ENCODE assay signal across 3 cellular contexts in genomic region chr20:23244916-23245552, GRCh38.
TF ChIP-seq lines count a peak whose summit lies in the region.

No MANE protein-coding gene starts in this region.

TF ChIP-seq in SK-N-SH treated with all-trans-retinoic acid at 6 μM for 48 hours, 23 proteins besides CTCF, POLR2A, EP300 and RAD21 (continued from another document):
- TF ChIP-seq TSHZ2 (CRISPR knock-in tag; IDR thresholded peaks at IDR 0.05) = no peak

TF ChIP-seq in SK-N-SH, 30 proteins besides CTCF, POLR2A, EP300 and RAD21 (continued from another document):
- TF ChIP-seq POLR2AphosphoS5 (IDR thresholded peaks at IDR 0.05; ENCODE audit: low read depth, low read length) (no peak), ELF1 (IDR thresholded peaks at IDR 0.05) (no peak), CHD2 (IDR thresholded peaks at IDR 0.05; ENCODE audit: low read length, partially characterized antibody) (no peak), FOXJ3 (CRISPR knock-in tag; IDR thresholded peaks at IDR 0.05) (no peak), TEAD4 (IDR thresholded peaks at IDR 0.05; ENCODE audit: borderline replicate concordance, insufficient read depth) (no peak), SIN3A (IDR thresholded peaks at IDR 0.05; ENCODE audit: borderline replicate concordance, low read depth, low read length) (no peak), TAF1 (IDR thresholded peaks at IDR 0.05; ENCODE audit: borderline replicate concordance, low read depth, low read length) (no peak), EZH2phosphoT487 (IDR thresholded peaks at IDR 0.05; ENCODE audit: borderline replicate concordance, low read depth) (no peak), RXRA (IDR thresholded peaks at IDR 0.05; ENCODE audit: borderline replicate concordance, low read depth) (no peak)

TF ChIP-seq in HepG2, 621 proteins besides CTCF, POLR2A, EP300 and RAD21 (continued from another document):
- TF ChIP-seq, protein P1, sequence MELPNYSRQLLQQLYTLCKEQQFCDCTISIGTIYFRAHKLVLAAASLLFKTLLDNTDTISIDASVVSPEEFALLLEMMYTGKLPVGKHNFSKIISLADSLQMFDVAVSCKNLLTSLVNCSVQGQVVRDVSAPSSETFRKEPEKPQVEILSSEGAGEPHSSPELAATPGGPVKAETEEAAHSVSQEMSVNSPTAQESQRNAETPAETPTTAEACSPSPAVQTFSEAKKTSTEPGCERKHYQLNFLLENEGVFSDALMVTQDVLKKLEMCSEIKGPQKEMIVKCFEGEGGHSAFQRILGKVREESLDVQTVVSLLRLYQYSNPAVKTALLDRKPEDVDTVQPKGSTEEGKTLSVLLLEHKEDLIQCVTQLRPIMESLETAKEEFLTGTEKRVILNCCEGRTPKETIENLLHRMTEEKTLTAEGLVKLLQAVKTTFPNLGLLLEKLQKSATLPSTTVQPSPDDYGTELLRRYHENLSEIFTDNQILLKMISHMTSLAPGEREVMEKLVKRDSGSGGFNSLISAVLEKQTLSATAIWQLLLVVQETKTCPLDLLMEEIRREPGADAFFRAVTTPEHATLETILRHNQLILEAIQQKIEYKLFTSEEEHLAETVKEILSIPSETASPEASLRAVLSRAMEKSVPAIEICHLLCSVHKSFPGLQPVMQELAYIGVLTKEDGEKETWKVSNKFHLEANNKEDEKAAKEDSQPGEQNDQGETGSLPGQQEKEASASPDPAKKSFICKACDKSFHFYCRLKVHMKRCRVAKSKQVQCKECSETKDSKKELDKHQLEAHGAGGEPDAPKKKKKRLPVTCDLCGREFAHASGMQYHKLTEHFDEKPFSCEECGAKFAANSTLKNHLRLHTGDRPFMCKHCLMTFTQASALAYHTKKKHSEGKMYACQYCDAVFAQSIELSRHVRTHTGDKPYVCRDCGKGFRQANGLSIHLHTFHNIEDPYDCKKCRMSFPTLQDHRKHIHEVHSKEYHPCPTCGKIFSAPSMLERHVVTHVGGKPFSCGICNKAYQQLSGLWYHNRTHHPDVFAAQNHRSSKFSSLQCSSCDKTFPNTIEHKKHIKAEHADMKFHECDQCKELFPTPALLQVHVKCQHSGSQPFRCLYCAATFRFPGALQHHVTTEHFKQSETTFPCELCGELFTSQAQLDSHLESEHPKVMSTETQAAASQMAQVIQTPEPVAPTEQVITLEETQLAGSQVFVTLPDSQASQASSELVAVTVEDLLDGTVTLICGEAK (IDR thresholded peaks at IDR 0.05) = no peak
- TF ChIP-seq, protein P1 (CRISPR knock-in tag; IDR thresholded peaks at IDR 0.05) = no peak
- TF ChIP-seq NFKB2 (CRISPR knock-in tag; IDR thresholded peaks at IDR 0.05; ENCODE audit: borderline replicate concordance) (no peak), ZNF253 (CRISPR knock-in tag; IDR thresholded peaks at IDR 0.05; ENCODE audit: borderline replicate concordance) (0 out of 2 replicates have a peak, but pooled peaks have one; percentile 28), ZNF672 (CRISPR knock-in tag; IDR thresholded peaks at IDR 0.05) (no peak), ZNF557 (CRISPR knock-in tag; IDR thresholded peaks at IDR 0.05) (no peak), ZNF468 (CRISPR knock-in tag; IDR thresholded peaks at IDR 0.05) (0 out of 2 replicates have a peak, but pooled peaks have one; percentile 57), SP4 (CRISPR knock-in tag; IDR thresholded peaks at IDR 0.05) (no peak), KDM3A (CRISPR knock-in tag; IDR thresholded peaks at IDR 0.05; ENCODE audit: low read depth) (no peak), TSC22D2 (CRISPR knock-in tag; IDR thresholded peaks at IDR 0.05; ENCODE audit: borderline replicate concordance) (no peak)
- TF ChIP-seq, protein P2, sequence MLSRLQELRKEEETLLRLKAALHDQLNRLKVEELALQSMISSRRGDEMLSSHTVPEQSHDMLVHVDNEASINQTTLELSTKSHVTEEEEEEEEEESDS (CRISPR knock-in tag; IDR thresholded peaks at IDR 0.05; ENCODE audit: borderline replicate concordance) = no peak
